ENCODE assay signal across 23 cellular contexts in the genomic region with DNA sequence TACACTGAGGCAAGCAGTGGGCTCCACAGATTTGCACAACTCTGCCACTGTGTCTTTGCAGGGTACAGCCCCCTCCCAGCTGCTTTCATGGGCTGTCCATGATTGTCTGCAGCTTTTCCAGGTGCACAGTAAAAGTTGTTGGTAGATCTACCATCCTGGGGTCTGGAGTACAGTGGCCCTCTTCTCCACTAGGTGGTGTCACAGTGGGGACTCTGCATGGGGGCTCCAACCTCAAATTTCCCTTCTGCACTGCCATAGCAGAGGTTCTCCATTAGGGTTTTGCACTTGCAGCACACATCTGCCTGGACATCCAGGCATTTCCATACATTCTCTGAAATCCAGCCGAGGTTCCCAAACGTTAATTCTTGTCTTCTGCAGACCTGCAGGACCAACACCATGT.
DNase-seq lines count a peak whose midpoint lies in the region; ATAC-seq and TF ChIP-seq lines count a peak whose summit lies in the region.
"Had no signal": no experiment of that assay in that cellular context is flagged by ENCODE, and none has a peak within 500 bp of the region (broad histone marks: within the 10 kb centered on the region; RNA-seq: fewer than 3 reads in every experiment).

No MANE protein-coding gene starts in this region.

- H3K27ac Mint-ChIP-seq in GM23338 (no peak overlapping the region), nephron progenitor cell (no peak overlapping the region), natural killer cell (no peak overlapping the region)
- H3K27ac Mint-ChIP-seq: CD8-positive, alpha-beta memory T cell had no signal

- H3K79me2 ChIP-seq in GM23338 (replicated peaks; ENCODE audit: insufficient read depth) (peaks cover 4% of the 10 kb centered on the region; the same call in 1 of the 2 replicates), osteoblast (ENCODE audit: insufficient read depth, low read length) (no peaks in the 10 kb centered on the region)

- H4K20me1 ChIP-seq in GM23338 (replicated peaks; ENCODE audit: insufficient read depth) (no peaks in the 10 kb centered on the region), osteoblast (ENCODE audit: insufficient read depth, low read length) (no peaks in the 10 kb centered on the region)

- H3K27me3 ChIP-seq in A673 (replicated peaks; ENCODE audit: insufficient read depth, low read depth, low read length, poor library complexity) (no peaks in the 10 kb centered on the region), GM23338 (ENCODE audit: insufficient read depth) (no peaks in the 10 kb centered on the region), osteoblast (ENCODE audit: insufficient read depth, low read length) (no peaks in the 10 kb centered on the region)
- H3K27me3 ChIP-seq: SJCRH30 had no signal

- CTCF ChIA-PET in A673 (lab: Charles Lee): no interaction called here

- H3K36me3 Mint-ChIP-seq in GM23338 (ENCODE audit: low read depth): peaks cover 81% of the 10 kb centered on the region
- H3K36me3 Mint-ChIP-seq in nephron progenitor cell (ENCODE audit: low read depth): no peaks in the 10 kb centered on the region
- no peaks in the 10 kb centered on the region for H3K36me3 Mint-ChIP-seq in natural killer cell
- H3K36me3 Mint-ChIP-seq: CD8-positive, alpha-beta memory T cell had no signal

- H3F3A ChIP-seq in GM23338 (replicated peaks; ENCODE audit: low read depth): no peaks in the 10 kb centered on the region

- POLR2A ChIA-PET in A673 (lab: Charles Lee; ENCODE audit: low non-redundant PET): no interaction called here

- DNase-seq in A673 (ENCODE audit: low spot score) (peak; percentile 0), GM23338 (ENCODE audit: low spot score) (peak; percentile 9), OCI-M1 (lab: John Stamatoyannopoulos, UW) (peak; percentile 2), nephron progenitor cell (no peak), NCI-H187 (lab: John Stamatoyannopoulos, UW) (no peak), natural killer cell (no peak), osteoblast (ENCODE audit: insufficient read length, low spot score, missing footprints) (no peak)
- DNase-seq: CD8-positive, alpha-beta memory T cell; DMS79; GM23248; Kasumi-1; MM.1S; NCI-H1092 treated with DMSO at 0.1 percent for 48 hours; NCI-H1694; NCI-H2107; NCI-H226; NCI-H524; SJCRH30; SW 1271 had no signal

- H3K9me3 Mint-ChIP-seq in GM23338 (peaks cover 22% of the 10 kb centered on the region), nephron progenitor cell (no peaks in the 10 kb centered on the region), natural killer cell (peaks cover 0 to 6% of the 10 kb centered on the region in 2 donors)

- no peak overlapping the region for H2AFZ ChIP-seq in GM23338
- no peak overlapping the region for H2AFZ ChIP-seq in osteoblast (ENCODE audit: low read length)
- H2AFZ ChIP-seq: GM23248 had no signal

- ATAC-seq in GM23338 (no peak), natural killer cell (no peak)
- ATAC-seq: A549, HCT116, Panc1 had no signal

- BruUV-seq in A673 (replicated peaks; lab: Mats Ljungman, UMichigan): no TSS peak

- no peak overlapping the region for H3K4me2 ChIP-seq in GM23338
- H3K4me2 ChIP-seq in osteoblast (ENCODE audit: insufficient read depth, low read length): no peak overlapping the region
- H3K4me2 ChIP-seq: A549; BLaER1 treated with 17β-estradiol and CSF1 and Interleukin-3, amounts not matched to agents 10 nM and 100 nM had no signal

- intact Hi-C loops in A673 (cut with micrococcal nuclease; ENCODE audit: unreplicated experiment) (no loop called here), natural killer cell (cut with micrococcal nuclease) (no loop called here)

- H3K4me3 Mint-ChIP-seq in GM23338: no peak overlapping the region
- no peak overlapping the region for H3K4me3 Mint-ChIP-seq in nephron progenitor cell
- H3K4me3 Mint-ChIP-seq in natural killer cell: no peak overlapping the region
- H3K4me3 Mint-ChIP-seq: CD8-positive, alpha-beta memory T cell had no signal

- TF ChIP-seq CTCF in A673 (conservative IDR thresholded peaks at IDR 0.05; ENCODE audit: low read depth, low read length) (no peak), GM23338 (conservative IDR thresholded peaks at IDR 0.05; ENCODE audit: low read depth in 2 of 2) (peak; percentile 37 to 41), nephron progenitor cell (IDR thresholded peaks at IDR 0.05) (peak; percentile 10), natural killer cell (IDR thresholded peaks at IDR 0.05) (no peak), osteoblast (IDR thresholded peaks at IDR 0.05; ENCODE audit: extremely low read depth, low read depth, low read length) (no peak)

- no peaks in the 10 kb centered on the region for H3K27me3 Mint-ChIP-seq in GM23338 (ENCODE audit: insufficient read depth, low read depth, poor library complexity)
- no peaks in the 10 kb centered on the region for H3K27me3 Mint-ChIP-seq in nephron progenitor cell (ENCODE audit: low read depth, poor library complexity)
- no peaks in the 10 kb centered on the region for H3K27me3 Mint-ChIP-seq in natural killer cell (ENCODE audit: low read depth in 2 of 2)

- H3K9me3 ChIP-seq in A673 (ENCODE audit: low read depth, low read length, poor library complexity, severe bottlenecking) (no peaks in the 10 kb centered on the region), osteoblast (ENCODE audit: low read depth, low read length) (no peaks in the 10 kb centered on the region)
- H3K9me3 ChIP-seq: A549, SJCRH30 had no signal

- no peaks in the 10 kb centered on the region for H3K9me2 ChIP-seq in GM23338 (ENCODE audit: insufficient read depth)

- H3K4me3 ChIP-seq in A673 (ENCODE audit: low read depth, low read length, poor library complexity, severe bottlenecking) (no peak overlapping the region), GM23338 (no peak overlapping the region), osteoblast (ENCODE audit: insufficient read depth, low read length) (no peak overlapping the region)
- H3K4me3 ChIP-seq: A549; BLaER1 treated with 17β-estradiol and CSF1 and Interleukin-3, amounts not matched to agents 10 nM and 100 nM; GM23248; SJCRH30 had no signal

- no peak overlapping the region for H3K27ac ChIP-seq in A673 (ENCODE audit: low read depth, low read length, poor library complexity, severe bottlenecking)
- H3K27ac ChIP-seq in GM23338 (ENCODE audit: low read depth): no peak overlapping the region
- no peak overlapping the region for H3K27ac ChIP-seq in osteoblast (ENCODE audit: low read depth, low read length)
- H3K27ac ChIP-seq: A549; BLaER1 treated with 17β-estradiol and CSF1 and Interleukin-3, amounts not matched to agents 10 nM and 100 nM; GM23248; SJCRH30 had no signal

- no peaks in the 10 kb centered on the region for H3K36me3 ChIP-seq in A673 (ENCODE audit: insufficient read depth, low read length, poor library complexity, severe bottlenecking)
- no peaks in the 10 kb centered on the region; the same call in 1 of the 2 replicates for H3K36me3 ChIP-seq in GM23338 (ENCODE audit: insufficient read depth)
- no peaks in the 10 kb centered on the region for H3K36me3 ChIP-seq in osteoblast (ENCODE audit: insufficient read depth, low read length)
- H3K36me3 ChIP-seq: BLaER1 treated with 17β-estradiol and CSF1 and Interleukin-3, amounts not matched to agents 10 nM and 100 nM; SJCRH30 had no signal

- H3K4me1 Mint-ChIP-seq in GM23338 (no peaks in the 10 kb centered on the region), nephron progenitor cell (no peaks in the 10 kb centered on the region), natural killer cell (no peaks in the 10 kb centered on the region)
- H3K4me1 Mint-ChIP-seq: CD8-positive, alpha-beta memory T cell had no signal

- H3K4me1 ChIP-seq in A673 (ENCODE audit: insufficient read depth, low read length, poor library complexity, severe bottlenecking) (no peaks in the 10 kb centered on the region), GM23338 (ENCODE audit: insufficient read depth) (no peaks in the 10 kb centered on the region), osteoblast (ENCODE audit: insufficient read depth, low read length) (no peaks in the 10 kb centered on the region)
- H3K4me1 ChIP-seq: A549, SJCRH30 had no signal

TF ChIP-seq in GM23338, 12 proteins besides CTCF, POLR2A, EP300 and RAD21 (continues in another document):
- TF ChIP-seq ZNF331 (CRISPR knock-in tag; IDR thresholded peaks at IDR 0.05; ENCODE audit: low read depth) (no peak), POLR2AphosphoS5 (IDR thresholded peaks at IDR 0.05; ENCODE audit: low read depth) (no peak), ZNF114 (CRISPR knock-in tag; IDR thresholded peaks at IDR 0.05) (no peak), EZH2phosphoT487 (IDR thresholded peaks at IDR 0.05; ENCODE audit: unreplicated experiment) (no peak)

Comparison
In these comparisons a context has a peak if more than half of its experiments do, and no peak if none do; other contexts are left out.
1. DNase-seq: peak in A673 (single experiment), GM23338 (single experiment) and OCI-M1 (single experiment); none in nephron progenitor cell (single experiment), NCI-H187 (0 of 2), natural killer cell (single experiment) and osteoblast (single experiment).
2. CTCF ChIP-seq: peak in GM23338 (2 of 2) and nephron progenitor cell (single experiment); none in A673 (single experiment), natural killer cell (single experiment) and osteoblast (single experiment).